Comparison of ENCODE assay signal across 26 cellular contexts in genomic region chr17:32261521-32261792, GRCh38. TPM values are rescaled to one million over a fixed set of nuclear protein-coding genes. Genes with fewer than 3 reads are reported as not detected.
"Had no signal": no experiment of that assay in that cellular context is flagged by ENCODE, and none has a peak within 500 bp of the region (broad histone marks: within the 10 kb centered on the region; RNA-seq: fewer than 3 reads in every experiment).

No MANE protein-coding gene starts in this region.

- H3K9me3 Mint-ChIP-seq: activated naive CD4-positive, alpha-beta T cell treated with anti-CD3 and anti-CD28 coated beads, Interleukin-2, amount 50 U/mL, for 24 hours; central memory CD8-positive, alpha-beta T cell; immature natural killer cell; naive B cell; stimulated activated memory B cell treated with anti-CD40 and anti-IgM and Interleukin-4, amounts not matched to agents 10 μg/mL and 1 μg/mL and 100 μg/mL, for 72 hours had no signal

- H3K36me3 Mint-ChIP-seq: activated naive CD4-positive, alpha-beta T cell treated with anti-CD3 and anti-CD28 coated beads, Interleukin-2, amount 50 U/mL, for 24 hours; immature natural killer cell; naive B cell; stimulated activated memory B cell treated with anti-CD40 and anti-IgM and Interleukin-4, amounts not matched to agents 10 μg/mL and 1 μg/mL and 100 μg/mL, for 72 hours had no signal

- DNase-seq: activated CD4-positive, alpha-beta T cell treated with anti-CD3 and anti-CD28 coated beads for 1 hour; activated gamma-delta T cell treated with Interleukin-2 at 50 U/mL for 16 hours; activated T-cell treated with anti-CD3 and anti-CD28 coated beads, Interleukin-2, amount 50 U/mL, for 1 hour; colonic mucosa; foreskin fibroblast; immature natural killer cell; left ventricle myocardium superior; mesenchymal stem cell; mucosa of descending colon; naive B cell; occipital lobe; small intestine; stomach; T-helper 1 cell; T-helper 9 cell; transverse colon; uterus had no signal

- H3K27me3 ChIP-seq: breast epithelium, uterus had no signal

- H3K36me3 ChIP-seq: breast epithelium, colonic mucosa, stomach, suprapubic skin, transverse colon, uterus had no signal

- ATAC-seq: left ventricle myocardium superior; mucosa of descending colon; sciatic nerve; stimulated activated memory B cell treated with anti-CD40 and anti-IgM and Interleukin-4, amounts not matched to agents 10 μg/mL and 1 μg/mL and 100 μg/mL, for 72 hours had no signal

- H3K27ac ChIP-seq: breast epithelium, colonic mucosa, hepatocyte, stomach, suprapubic skin, transverse colon, uterus had no signal

- H3K79me2 ChIP-seq: hepatocyte had no signal

- H3K4me3 Mint-ChIP-seq: activated naive CD4-positive, alpha-beta T cell treated with anti-CD3 and anti-CD28 coated beads, Interleukin-2, amount 50 U/mL, for 24 hours; central memory CD8-positive, alpha-beta T cell; immature natural killer cell; stimulated activated memory B cell treated with anti-CD40 and anti-IgM and Interleukin-4, amounts not matched to agents 10 μg/mL and 1 μg/mL and 100 μg/mL, for 72 hours had no signal

- H3K4me1 Mint-ChIP-seq: central memory CD8-positive, alpha-beta T cell had no signal

- H3K4me2 ChIP-seq: hepatocyte had no signal

- H3K9me3 ChIP-seq: breast epithelium, colonic mucosa, mucosa of descending colon, stomach, suprapubic skin, transverse colon, uterus had no signal

- H3K27ac Mint-ChIP-seq: activated naive CD4-positive, alpha-beta T cell treated with anti-CD3 and anti-CD28 coated beads, Interleukin-2, amount 50 U/mL, for 24 hours; stimulated activated memory B cell treated with anti-CD40 and anti-IgM and Interleukin-4, amounts not matched to agents 10 μg/mL and 1 μg/mL and 100 μg/mL, for 72 hours had no signal

- H3K4me3 ChIP-seq: breast epithelium, colonic mucosa, hepatocyte, mucosa of descending colon, stomach, suprapubic skin, transverse colon, uterus had no signal

- H2AFZ ChIP-seq: hepatocyte had no signal

RNA-seq across cellular contexts. Expression of gene RHBDL3, which starts 4.2 kb away (rescaled TPM):
- total RNA-seq: epithelial cell of proximal tubule had no signal
- polyA plus RNA-seq: aorta, immature natural killer cell had no signal
